Comparison of ENCODE assay signal across 8 cellular contexts in the genomic region with DNA sequence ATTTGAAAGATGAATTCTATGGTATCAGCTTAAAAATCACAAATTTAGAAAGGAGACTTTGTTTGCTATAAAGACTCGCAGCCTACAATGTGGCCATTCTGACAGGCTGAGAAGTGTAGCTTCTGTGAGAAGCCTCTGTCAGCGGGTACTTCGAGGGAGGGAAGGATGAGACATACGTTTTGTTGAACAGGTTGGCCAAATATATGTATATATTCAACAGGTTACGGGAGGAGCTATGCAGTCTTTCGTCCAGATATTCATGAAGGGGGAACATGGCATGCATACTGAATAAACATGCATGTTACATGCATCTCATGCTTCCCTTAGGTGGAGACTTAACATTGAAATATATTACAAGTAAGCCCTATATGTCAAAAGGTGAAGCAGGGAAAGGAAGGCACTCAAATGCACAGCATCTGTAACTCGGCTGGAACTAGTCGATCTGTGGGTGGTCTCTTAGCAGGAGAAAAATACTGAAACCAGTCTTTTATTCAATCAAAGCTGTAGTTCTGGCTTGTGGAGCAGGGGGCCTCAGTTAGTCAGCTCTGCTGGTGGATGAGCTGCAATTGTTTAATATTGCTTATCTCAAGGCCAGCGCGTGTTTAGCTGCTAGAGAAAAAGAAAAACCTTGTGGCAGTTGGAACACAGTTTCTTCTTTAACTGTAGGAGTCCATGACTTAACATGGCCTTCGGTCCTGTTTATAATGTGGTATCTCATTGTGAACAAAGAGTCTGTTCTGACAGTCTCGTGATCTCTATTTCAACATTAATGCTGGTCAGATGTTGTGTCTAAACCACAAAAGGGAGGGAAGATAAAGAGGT.
DNase-seq lines count a peak whose midpoint lies in the region; ATAC-seq, FAIRE-seq and TF ChIP-seq lines count a peak whose summit lies in the region.

No MANE protein-coding gene starts in this region.

- no peaks in the 10 kb centered on the region for H3K27me3 ChIP-seq in SJSA1 (replicated peaks)
- no peaks in the 10 kb centered on the region for H3K27me3 ChIP-seq in left lung

- H3K4me1 ChIP-seq in SJSA1 (replicated peaks) (peaks cover 44% of the 10 kb centered on the region), left lung (peaks cover 0 to 3% of the 10 kb centered on the region in 2 donors)

- TF ChIP-seq CTCF in left lung (IDR thresholded peaks at IDR 0.05) = no peak

- CTCF ChIA-PET in HEK293T (lab: Yijun Ruan, JAX) = interaction anchor here (0.5 to 1.4 kb wide), 2 partner anchors 10 to 35 kb away, joined by 3 to 4 read pairs; no protein-coding TSS in a partner anchor

- H3K36me3 ChIP-seq in SJSA1 (no peaks in the 10 kb centered on the region), left lung (no peaks in the 10 kb centered on the region)

- POLR2A ChIA-PET in HEK293T (lab: Yijun Ruan, JAX) = no interaction called here

- H3K4me3 ChIP-seq in SJSA1 (no peak overlapping the region), left lung (no peak overlapping the region)

- peak; percentile 45 for ATAC-seq in left lung

- H3K27ac ChIP-seq in SJSA1 (peak overlapping the region; percentile 80), left lung (no peak overlapping the region), substantia nigra (ENCODE audit: low read depth, low read length, poor library complexity, severe bottlenecking) (no peak overlapping the region)

- DNase-seq in GM18507 (ENCODE audit: extremely low spot score, insufficient read length, low read depth) = no peak
- DNase-seq in HEK293T (ENCODE audit: extremely low spot score) = peak; percentile 35
- peak; percentile 70 to 73 for DNase-seq in SJSA1 (ENCODE audit: low read depth in 1 of 2, low spot score in 2 of 2)
- no peak for DNase-seq in left lung
- no peak for DNase-seq in NCI-H2029 treated with DMSO at 0.1 percent for 48 hours (lab: John Stamatoyannopoulos, UW)
- DNase-seq in substantia nigra (lab: John Stamatoyannopoulos, UW) = no peak
- DNase-seq in amniotic stem cell (lab: John Stamatoyannopoulos, UW) = no peak
- DNase-seq in RPMI8226 = no peak

- no peaks in the 10 kb centered on the region for H3K9me3 ChIP-seq in SJSA1 (replicated peaks)
- H3K9me3 ChIP-seq in left lung = no peaks in the 10 kb centered on the region

- peak; percentile 9 for FAIRE-seq in GM18507 (lab: Jason Lieb, UNC)

- intact Hi-C loops in left lung (cut with DNase I) = no loop called here

TF ChIP-seq in HEK293T, 16 proteins besides CTCF, POLR2A, EP300 and RAD21:
- no peak for TF ChIP-seq BHLHE40 (IDR thresholded peaks at IDR 0.05; ENCODE audit: borderline replicate concordance)
- TF ChIP-seq FOXA1 (IDR thresholded peaks at IDR 0.05) = no peak
- TF ChIP-seq FOXM1 (IDR thresholded peaks at IDR 0.05; ENCODE audit: borderline replicate concordance) = no peak
- TF ChIP-seq LEF1 (IDR thresholded peaks at IDR 0.05; ENCODE audit: borderline replicate concordance) = no peak
- TF ChIP-seq ZNF384 (IDR thresholded peaks at IDR 0.05) = no peak
- no peak for TF ChIP-seq PKNOX1 (IDR thresholded peaks at IDR 0.05)
- no peak for TF ChIP-seq CTBP1 (IDR thresholded peaks at IDR 0.05; ENCODE audit: borderline replicate concordance)
- TF ChIP-seq NFRKB (IDR thresholded peaks at IDR 0.05) = no peak
- no peak for TF ChIP-seq SUZ12 (IDR thresholded peaks at IDR 0.05)
- no peak for TF ChIP-seq ELF4 (IDR thresholded peaks at IDR 0.05)
- TF ChIP-seq TARDBP (IDR thresholded peaks at IDR 0.05) = no peak
TF ChIP-seq in HEK293T: peak in this region for 0.

Comparison
In these comparisons a context has a peak if more than half of its experiments do, and no peak if none do; other contexts are left out.
1. DNase-seq: peak in HEK293T (single experiment) and SJSA1 (2 of 2); none in GM18507 (single experiment), left lung (0 of 2), NCI-H2029 treated with DMSO at 0.1 percent for 48 hours (single experiment), substantia nigra (0 of 49), amniotic stem cell (single experiment) and RPMI8226 (single experiment).